Comparison of ENCODE assay signal across 8 cellular contexts in the genomic region with DNA sequence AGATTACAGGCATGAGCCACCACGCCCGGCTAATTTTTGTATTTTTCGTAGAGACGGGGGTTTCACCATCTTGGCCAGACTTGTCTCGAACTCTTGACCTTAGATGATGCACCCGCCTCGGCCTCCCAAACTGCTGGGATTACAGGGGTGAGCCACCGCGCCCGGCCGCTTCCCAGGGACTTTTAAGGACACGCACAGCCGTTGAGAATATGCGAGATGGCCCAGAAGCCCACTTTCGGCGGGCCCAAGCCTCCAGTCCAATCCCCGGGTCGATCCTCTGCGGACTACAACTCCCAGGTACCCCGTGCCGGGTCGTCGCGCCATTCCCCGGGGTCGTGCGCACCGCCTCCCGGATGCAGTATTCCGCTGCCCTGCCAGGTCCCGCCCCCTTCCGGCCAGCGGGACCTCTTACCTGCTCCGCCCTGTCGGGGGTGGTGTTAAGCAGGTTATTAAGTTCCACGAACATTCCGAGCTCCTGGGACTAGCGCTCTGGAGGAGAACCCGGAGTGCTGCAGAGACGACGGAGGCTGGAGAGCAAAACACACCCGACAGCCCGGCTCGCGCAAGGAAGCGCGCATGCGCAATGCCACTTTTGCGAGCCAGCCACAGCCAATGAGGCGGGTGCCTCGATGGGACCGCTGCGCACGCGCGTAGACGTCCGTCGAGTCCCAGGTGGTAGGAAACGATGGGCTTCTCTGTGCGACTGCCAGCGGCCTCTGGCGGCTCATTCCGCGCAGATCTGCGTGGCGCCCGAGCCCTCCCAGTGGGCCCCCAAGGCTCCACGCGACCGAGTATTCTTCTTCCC. TPM values are rescaled to one million over a fixed set of nuclear protein-coding genes. Genes with fewer than 3 reads are reported as not detected.
DNase-seq lines count a peak whose midpoint lies in the region; ATAC-seq and TF ChIP-seq lines count a peak whose summit lies in the region.

A gene with protein sequence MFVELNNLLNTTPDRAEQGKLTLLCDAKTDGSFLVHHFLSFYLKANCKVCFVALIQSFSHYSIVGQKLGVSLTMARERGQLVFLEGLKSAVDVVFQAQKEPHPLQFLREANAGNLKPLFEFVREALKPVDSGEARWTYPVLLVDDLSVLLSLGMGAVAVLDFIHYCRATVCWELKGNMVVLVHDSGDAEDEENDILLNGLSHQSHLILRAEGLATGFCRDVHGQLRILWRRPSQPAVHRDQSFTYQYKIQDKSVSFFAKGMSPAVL (minus strand): TSS at position 588 of the 805 bp plus-strand sequence. CDS start 122 bp downstream, at position 466.

- H3K79me2 ChIP-seq in DND-41 (ENCODE audit: insufficient read depth, low read length) (peaks cover 42% of the 10 kb centered on the region), KMS-11 (ENCODE audit: insufficient read depth, low read depth) (no peaks in the 10 kb centered on the region; the same call in 1 of the 2 replicates)

- H3K9ac ChIP-seq in DND-41 (ENCODE audit: low read depth, low read length) (peak within 1 kb of the TSS; percentile 71), KMS-11 (peak within 1 kb of the TSS; percentile 85), muscle layer of colon (ENCODE audit: low read length) (peak within 1 kb of the TSS; percentile 44)

- H3K4me1 ChIP-seq in DND-41 (ENCODE audit: insufficient read depth, low read length): peaks cover 23% of the 10 kb centered on the region
- H3K4me1 ChIP-seq in KMS-11 (ENCODE audit: low read depth, poor library complexity, severe bottlenecking): no peaks in the 10 kb centered on the region
- H3K4me1 ChIP-seq in Panc1 (ENCODE audit: control insufficient read depth, insufficient read depth, low read length): peaks cover 7% of the 10 kb centered on the region
- H3K4me1 ChIP-seq in esophagus (ENCODE audit: control insufficient read depth in 2 of 2, insufficient read depth in 2 of 2, low read length in 1 of 2): no peaks in the 10 kb centered on the region
- no peaks in the 10 kb centered on the region for H3K4me1 ChIP-seq in muscle layer of colon (ENCODE audit: insufficient read depth, low read length)

- H2AFZ ChIP-seq in DND-41 (ENCODE audit: low read depth, low read length) (peak within 1 kb of the TSS; percentile 82), KMS-11 (ENCODE audit: low read depth) (peak within 1 kb of the TSS; percentile 78)

- 0% methylated on average over 71 of the region's 71 CpGs for WGBS in esophagus, 2 donors

- H3K27ac ChIP-seq in DND-41 (ENCODE audit: low read length) (peak within 1 kb of the TSS; percentile 96), KMS-11 (peak within 1 kb of the TSS; percentile 74), Panc1 (ENCODE audit: low read length) (peak within 1 kb of the TSS; percentile 93), esophagus (ENCODE audit: low read depth in 2 of 2, low read length in 1 of 2) (peak within 1 kb of the TSS; percentile 98 to 99), muscle layer of colon (ENCODE audit: low read depth, low read length) (peak within 1 kb of the TSS; percentile 54)

- peak; percentile 96 for ATAC-seq in DND-41 (ENCODE audit: insufficient read depth, low read depth)
- ATAC-seq in GM21737 (IDR thresholded peaks at IDR 0.05; ENCODE audit: unreplicated experiment): peak; percentile 95
- peak; percentile 99 for ATAC-seq in Panc1
- ATAC-seq in activated T-cell treated with anti-CD3 and anti-CD28 coated beads, Interleukin-2, amount 50 U/mL, for 4 hours: peak; percentile 97 to 98

- H3K9me3 Mint-ChIP-seq in activated T-cell treated with anti-CD3 and anti-CD28 coated beads, Interleukin-2, amount 50 U/mL, for 4 hours: no peaks in the 10 kb centered on the region

- H3K27me3 ChIP-seq in DND-41 (ENCODE audit: insufficient read depth, low read length, poor library complexity) (no peaks in the 10 kb centered on the region), KMS-11 (ENCODE audit: insufficient read depth, low read depth) (no peaks in the 10 kb centered on the region), Panc1 (ENCODE audit: control insufficient read depth, insufficient read depth, low read length) (no peaks in the 10 kb centered on the region), esophagus (ENCODE audit: control insufficient read depth in 1 of 2, insufficient read depth in 2 of 2, low read length in 2 of 2) (no peaks in the 10 kb centered on the region), muscle layer of colon (ENCODE audit: control insufficient read depth in 1 of 2, insufficient read depth in 2 of 2, low read length in 2 of 2) (no peaks in the 10 kb centered on the region)

- DNase-seq in DND-41: peak; percentile 98
- DNase-seq in Panc1 (ENCODE audit: low read depth, low spot score): peak; percentile 84
- DNase-seq in activated T-cell treated with anti-CD3 and anti-CD28 coated beads, Interleukin-2, amount 50 U/mL, for 4 hours: peak; percentile 95
- DNase-seq in stimulated activated CD8-positive, alpha-beta memory T cell treated with anti-CD3 and anti-CD28 coated beads, Interleukin-7, amount 100 ng/mL, for 24 hours (ENCODE audit: low read depth): peak; percentile 93

- H3K4me3 Mint-ChIP-seq in activated T-cell treated with anti-CD3 and anti-CD28 coated beads, Interleukin-2, amount 50 U/mL, for 4 hours: peak within 1 kb of the TSS; percentile 96

- TF ChIP-seq CTCF in DND-41 (IDR thresholded peaks at IDR 0.05; ENCODE audit: borderline replicate concordance, extremely low read depth, low read length, poor library complexity, severe bottlenecking) (peak; percentile 75), KMS-11 (conservative IDR thresholded peaks at IDR 0.05; ENCODE audit: low read depth, low read length) (no peak), Panc1 (IDR thresholded peaks at IDR 0.05) (no peak; the same call in 1 of the 2 replicates)

- H3K4me3 ChIP-seq in DND-41 (ENCODE audit: low read depth in 1 of 2, low read length in 2 of 2): peak within 1 kb of the TSS; percentile 99
- H3K4me3 ChIP-seq in KMS-11 (IDR thresholded peaks at IDR 0.05; ENCODE audit: insufficient read depth, low read depth, low read length): no peak within 1 kb of the TSS
- H3K4me3 ChIP-seq in Panc1 (ENCODE audit: low read depth in 2 of 2, low read length in 2 of 2): peak within 1 kb of the TSS; percentile 65 to 79
- H3K4me3 ChIP-seq in esophagus (ENCODE audit: low read depth in 1 of 2, low read length in 2 of 2): peak within 1 kb of the TSS; percentile 68 to 71
- peak within 1 kb of the TSS; percentile 69 to 95 for H3K4me3 ChIP-seq in muscle layer of colon (ENCODE audit: low read depth in 1 of 2, low read length in 2 of 2)

- H3K36me3 ChIP-seq in DND-41 (ENCODE audit: insufficient read depth, low read length) (peaks cover 33% of the 10 kb centered on the region), KMS-11 (ENCODE audit: insufficient read depth) (no peaks in the 10 kb centered on the region), Panc1 (ENCODE audit: control insufficient read depth, insufficient read depth, low read length) (no peaks in the 10 kb centered on the region; the same call in 1 of the 2 replicates), esophagus (ENCODE audit: control insufficient read depth in 2 of 2, insufficient read depth in 2 of 2, low read length in 1 of 2) (peaks cover 0 to 6% of the 10 kb centered on the region in 2 donors), muscle layer of colon (ENCODE audit: insufficient read depth, low read length) (peaks cover 11% of the 10 kb centered on the region)

- CTCF ChIA-PET in Panc1 (lab: Charles Lee): no interaction called here

- H3K27me3 Mint-ChIP-seq in activated T-cell treated with anti-CD3 and anti-CD28 coated beads, Interleukin-2, amount 50 U/mL, for 4 hours (ENCODE audit: low read depth): no peaks in the 10 kb centered on the region

- H3K9me3 ChIP-seq in DND-41 (ENCODE audit: insufficient read depth, low read length, severe bottlenecking) (no peaks in the 10 kb centered on the region), Panc1 (ENCODE audit: control insufficient read depth, insufficient read depth, low read depth, low read length) (no peaks in the 10 kb centered on the region), esophagus (ENCODE audit: control insufficient read depth in 2 of 2, insufficient read depth in 1 of 2, low read depth in 1 of 2, low read length in 1 of 2) (no peaks in the 10 kb centered on the region), muscle layer of colon (ENCODE audit: low read length) (no peaks in the 10 kb centered on the region)

- BruUV-seq in Panc1 (replicated peaks; lab: Mats Ljungman, UMichigan): no TSS peak

- in situ Hi-C loops in Panc1 (cut with HindIII; ENCODE audit: low pct_unique_long_range_greater_than_20kb, low sequenced_read_pairs): no loop called here

- intact Hi-C loops in Panc1 (cut with micrococcal nuclease; ENCODE audit: unreplicated experiment): no loop called here

- POLR2A ChIA-PET in Panc1 (lab: Charles Lee): interaction anchor here (0.6 kb wide), 1 partner anchor 185 kb away, joined by 6 read pairs; no protein-coding TSS in a partner anchor

- peak within 1 kb of the TSS; percentile 84 for H3K4me2 ChIP-seq in DND-41 (ENCODE audit: insufficient read depth, low read length)
- H3K4me2 ChIP-seq in KMS-11: peak within 1 kb of the TSS; percentile 57; the same call in 1 of the 2 replicates

- H3K4me1 Mint-ChIP-seq in activated T-cell treated with anti-CD3 and anti-CD28 coated beads, Interleukin-2, amount 50 U/mL, for 4 hours (ENCODE audit: low read depth): peaks cover 15% of the 10 kb centered on the region

- H4K20me1 ChIP-seq in DND-41 (ENCODE audit: insufficient read depth, low read length) (0 out of 2 replicates have a peak, but pooled peaks cover 3% of the 10 kb centered on the region), KMS-11 (ENCODE audit: insufficient read depth) (no peaks in the 10 kb centered on the region)

- H3K36me3 Mint-ChIP-seq in activated T-cell treated with anti-CD3 and anti-CD28 coated beads, Interleukin-2, amount 50 U/mL, for 4 hours (ENCODE audit: insufficient read depth): peaks cover 6% of the 10 kb centered on the region

RNA-seq across cellular contexts. Expression of the gene that starts here (rescaled TPM):
- total RNA-seq in Panc1 (2021; ENCODE audit: unreplicated experiment): 26.9 TPM
- polyA plus RNA-seq in Panc1 (2012; ENCODE audit: insufficient read length): 27.1 TPM
- total RNA-seq in activated T-cell treated with anti-CD3 and anti-CD28 coated beads, Interleukin-2, amount 50 U/mL, for 4 hours: 10 to 100 TPM; 34.7 to 40.5 (median 39.2) TPM
- 10 to 100 TPM; 18.9 to 24.7 TPM for polyA plus RNA-seq in esophagus
